Comparison of ENCODE assay signal across 13 cellular contexts in the genomic region with DNA sequence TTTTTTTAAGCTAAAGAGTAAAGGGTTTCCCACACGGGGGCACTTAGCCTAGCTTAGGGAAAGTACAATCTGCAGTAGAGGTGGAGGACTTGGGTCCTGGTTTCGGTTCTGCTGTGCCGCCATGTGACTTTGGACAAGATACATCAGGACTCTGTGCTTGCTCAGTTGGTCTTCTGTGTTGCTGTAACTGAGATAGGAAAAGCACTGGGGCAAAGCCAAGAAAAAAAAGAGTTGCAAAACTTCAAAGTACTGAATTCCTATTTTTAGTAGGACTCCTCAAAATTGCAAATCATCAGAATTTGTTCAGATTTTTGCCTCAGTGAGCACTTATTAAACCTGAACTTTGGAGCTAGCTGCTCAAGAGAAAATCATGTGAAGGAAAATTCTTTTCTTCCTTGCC. TPM values are rescaled to one million over a fixed set of nuclear protein-coding genes. Genes with fewer than 3 reads are reported as not detected.
DNase-seq lines count a peak whose midpoint lies in the region; ATAC-seq and TF ChIP-seq lines count a peak whose summit lies in the region.
"Had no signal": no experiment of that assay in that cellular context is flagged by ENCODE, and none has a peak within 500 bp of the region (broad histone marks: within the 10 kb centered on the region; RNA-seq: fewer than 3 reads in every experiment).

No MANE protein-coding gene starts in this region.

- H3K9me2 ChIP-seq in DOHH2 (replicated peaks; ENCODE audit: control insufficient read depth, low read length) (no peaks in the 10 kb centered on the region), OCI-LY1 (ENCODE audit: low read depth, low read length) (no peaks in the 10 kb centered on the region)

- TF ChIP-seq POLR2A in heart left ventricle (IDR thresholded peaks at IDR 0.05) = no peak

- H3F3A ChIP-seq in DOHH2 (ENCODE audit: control insufficient read depth, insufficient read depth) (peaks cover 17% of the 10 kb centered on the region), OCI-LY1 (ENCODE audit: insufficient read depth, low read length) (no peaks in the 10 kb centered on the region)

- H2AFZ ChIP-seq in OCI-LY1 (ENCODE audit: low read length) (peak overlapping the region; percentile 19; the same call in 1 of the 2 replicates), osteoblast (ENCODE audit: low read length) (peak overlapping the region; percentile 56)

- H3K36me3 ChIP-seq in DOHH2 (ENCODE audit: control insufficient read depth, low read length) (no peaks in the 10 kb centered on the region), OCI-LY1 (ENCODE audit: insufficient read depth, low read length) (no peaks in the 10 kb centered on the region), heart left ventricle (no peaks in the 10 kb centered on the region), osteoblast (ENCODE audit: insufficient read depth, low read length) (no peaks in the 10 kb centered on the region), H7 (replicated peaks; ENCODE audit: control insufficient read depth, insufficient read depth, low read length) (no peaks in the 10 kb centered on the region)
- H3K36me3 ChIP-seq: Peyer's patch, WERI-Rb-1 had no signal

- H4K20me1 ChIP-seq in DOHH2 (ENCODE audit: control insufficient read depth, insufficient read depth, low read depth, low read length) = no peaks in the 10 kb centered on the region
- no peaks in the 10 kb centered on the region for H4K20me1 ChIP-seq in OCI-LY1 (ENCODE audit: insufficient read depth, low read length)
- no peaks in the 10 kb centered on the region for H4K20me1 ChIP-seq in osteoblast (ENCODE audit: insufficient read depth, low read length)

- H3K79me2 ChIP-seq in DOHH2 (ENCODE audit: control insufficient read depth, low read length) (no peaks in the 10 kb centered on the region), OCI-LY1 (ENCODE audit: insufficient read depth, low read length) (no peaks in the 10 kb centered on the region), osteoblast (ENCODE audit: insufficient read depth, low read length) (no peaks in the 10 kb centered on the region)

- no peaks in the 10 kb centered on the region for H3K27me3 ChIP-seq in DOHH2 (ENCODE audit: control insufficient read depth, low read length)
- no peaks in the 10 kb centered on the region for H3K27me3 ChIP-seq in OCI-LY1 (ENCODE audit: insufficient read depth, low read length)
- H3K27me3 ChIP-seq in heart left ventricle = no peaks in the 10 kb centered on the region
- no peaks in the 10 kb centered on the region for H3K27me3 ChIP-seq in osteoblast (ENCODE audit: insufficient read depth, low read length)
- no peaks in the 10 kb centered on the region for H3K27me3 ChIP-seq in H7 (ENCODE audit: control insufficient read depth, insufficient read depth, low read length)
- H3K27me3 ChIP-seq: Peyer's patch had no signal

- ATAC-seq in heart left ventricle (peak in 3 of 4 donors; percentile 65 to 81 (median 68)), GM21367 (IDR thresholded peaks at IDR 0.05; ENCODE audit: unreplicated experiment) (no peak)
- ATAC-seq: psoas muscle had no signal

- TF ChIP-seq CTCF in DOHH2 (IDR thresholded peaks at IDR 0.05; ENCODE audit: low read depth, low read length, poor library complexity, severe bottlenecking) = no peak
- peak; percentile 14; the same call in 1 of the 2 replicates for TF ChIP-seq CTCF in OCI-LY1 (IDR thresholded peaks at IDR 0.05; ENCODE audit: low read length)
- no peak for TF ChIP-seq CTCF in heart left ventricle (IDR thresholded peaks at IDR 0.05)
- no peak for TF ChIP-seq CTCF in osteoblast (IDR thresholded peaks at IDR 0.05; ENCODE audit: extremely low read depth, low read depth, low read length)

- intact Hi-C loops in heart left ventricle (cut with DNase I) = loop anchor here in 1 of 10 donors (10.0 kb wide), 1 partner anchor 529 kb away; the partner anchor contains the start of gene FBXO11

- H3K27ac ChIP-seq in DOHH2 (ENCODE audit: low read depth, low read length) (peak overlapping the region; percentile 5; the same call in 1 of the 2 replicates), OCI-LY1 (ENCODE audit: low read depth, low read length, poor library complexity, severe bottlenecking) (peak overlapping the region; percentile 28), heart left ventricle (peak overlapping the region in 2 of 12 donors; percentile 38 to 80), osteoblast (ENCODE audit: low read depth, low read length) (no peak overlapping the region)
- H3K27ac ChIP-seq: psoas muscle, WERI-Rb-1 had no signal

- no peak overlapping the region for H3K9ac ChIP-seq in OCI-LY1 (ENCODE audit: low read length)

- WGBS in heart left ventricle, 4 donors = 50 to 72% (median 59%) methylated on average over 3 of the region's 3 CpGs

- H3K4me2 ChIP-seq in DOHH2 (ENCODE audit: low read length) (peak overlapping the region; percentile 34), OCI-LY1 (ENCODE audit: low read length) (peak overlapping the region; percentile 13; the same call in 1 of the 2 replicates), osteoblast (ENCODE audit: insufficient read depth, low read length) (no peak overlapping the region)

- H3K9me3 ChIP-seq in DOHH2 (ENCODE audit: control insufficient read depth, insufficient read depth, low read length) = no peaks in the 10 kb centered on the region
- no peaks in the 10 kb centered on the region for H3K9me3 ChIP-seq in OCI-LY1 (ENCODE audit: low read length)
- no peaks in the 10 kb centered on the region for H3K9me3 ChIP-seq in heart left ventricle
- no peaks in the 10 kb centered on the region for H3K9me3 ChIP-seq in osteoblast (ENCODE audit: low read depth, low read length)
- H3K9me3 ChIP-seq: Peyer's patch, psoas muscle had no signal

- DNase-seq in heart left ventricle (peak in 3 of 5 donors; percentile 29 to 51 (median 31)), osteoblast (ENCODE audit: insufficient read length, low spot score, missing footprints) (no peak), dermis blood vessel endothelial cell (no peak), iPS-NIHi11 (ENCODE audit: low spot score) (no peak), H7 (no peak)
- DNase-seq: GOT3, NCI-H1048, WERI-Rb-1 had no signal

- peaks cover 39% of the 10 kb centered on the region for H3K4me1 ChIP-seq in DOHH2 (ENCODE audit: control insufficient read depth, low read length)
- peaks cover 23% of the 10 kb centered on the region for H3K4me1 ChIP-seq in OCI-LY1 (ENCODE audit: insufficient read depth, low read length, severe bottlenecking)
- H3K4me1 ChIP-seq in heart left ventricle = peaks cover 0 to 33% (median 0%) of the 10 kb centered on the region in 12 donors
- no peaks in the 10 kb centered on the region for H3K4me1 ChIP-seq in osteoblast (ENCODE audit: insufficient read depth, low read length)
- H3K4me1 ChIP-seq: Peyer's patch, psoas muscle had no signal

- H3K4me3 ChIP-seq in DOHH2 (ENCODE audit: low read length) (peak overlapping the region; percentile 3), OCI-LY1 (ENCODE audit: low read depth, low read length, poor library complexity, severe bottlenecking) (no peak overlapping the region), heart left ventricle (peak overlapping the region in 1 of 12 donors; percentile 7), osteoblast (ENCODE audit: insufficient read depth, low read length) (no peak overlapping the region), H7 (ENCODE audit: insufficient read depth, low read depth, low read length) (no peak overlapping the region)
- H3K4me3 ChIP-seq: Peyer's patch, psoas muscle had no signal

RNA-seq across cellular contexts. Expression of gene PPP1R21, which starts 6.9 kb away (rescaled TPM):
- total RNA-seq in heart left ventricle (10 to 100 TPM in 7 of 9 donors, 1 to 10 TPM in 2; 8.6 to 18.9 (median 12.1) TPM), osteoblast (14.5 and 19.2 TPM in 2 replicates), dermis blood vessel endothelial cell (21.4 and 26.3 TPM in 2 replicates)
- 10 to 100 TPM; 10.4 to 16.3 TPM for polyA plus RNA-seq in heart left ventricle
- 21.7 and 22.1 TPM in 2 replicates for total RNA-seq in H7 (2014; rRNA removed; shearing (Covaris generic))

Comparison
In these comparisons a context has a peak if more than half of its experiments do, and no peak if none do; other contexts are left out.
1. DNase-seq: peak in heart left ventricle (3 of 5); none in osteoblast (single experiment), dermis blood vessel endothelial cell (single experiment), iPS-NIHi11 (single experiment) and H7 (single experiment).